Comparison of ENCODE assay signal across 8 cellular contexts in the genomic region with DNA sequence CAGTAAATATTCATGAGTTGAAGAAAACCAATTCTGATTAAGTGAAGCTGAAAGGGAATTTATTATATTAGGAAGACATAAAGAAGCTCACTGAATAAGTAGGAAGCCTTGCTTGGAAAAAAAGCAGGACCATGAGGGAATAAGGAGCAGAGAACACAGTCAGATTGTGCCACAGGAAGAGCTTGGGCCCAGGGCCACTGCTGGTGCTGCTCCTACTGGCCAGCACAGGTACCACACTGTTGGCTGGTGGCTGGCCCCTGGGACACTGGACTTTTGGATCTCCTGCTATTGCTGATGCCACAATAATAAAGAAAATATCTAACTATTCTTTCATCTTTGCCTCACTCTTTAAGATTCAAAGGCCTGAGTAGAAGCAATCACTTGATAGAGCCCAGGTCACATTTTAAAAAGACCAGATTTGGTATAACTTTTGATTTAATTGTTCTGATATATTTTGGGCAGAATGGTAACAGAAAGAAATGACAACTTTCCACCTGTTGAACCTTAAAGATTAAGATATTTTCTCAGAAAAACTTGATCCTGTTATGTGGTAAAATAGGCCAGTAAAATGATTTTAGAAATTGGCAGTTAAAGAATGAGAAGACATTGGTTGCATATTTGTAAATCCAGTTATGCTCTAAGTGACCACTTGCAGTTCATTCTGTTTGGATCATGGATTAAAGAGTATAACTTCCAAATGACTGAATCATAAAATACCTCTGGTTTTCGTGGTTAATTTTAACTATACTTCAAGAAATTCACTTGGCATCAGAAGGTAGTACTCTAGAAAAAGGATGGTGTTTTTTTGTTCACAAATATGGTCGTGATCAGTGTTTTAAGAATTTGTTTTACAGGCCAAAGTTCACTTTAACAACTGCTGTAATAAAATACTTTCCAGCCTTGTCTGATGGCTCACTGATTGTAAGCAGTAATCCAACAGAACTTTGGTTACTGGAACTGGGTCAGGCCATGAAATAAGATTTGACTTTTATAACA.
DNase-seq lines count a peak whose midpoint lies in the region; ATAC-seq and TF ChIP-seq lines count a peak whose summit lies in the region.

No MANE protein-coding gene starts in this region.

- peaks cover 24% of the 10 kb centered on the region for H3F3A ChIP-seq in SK-N-SH (replicated peaks; ENCODE audit: insufficient read depth)

- peak in 1 of 2 experiments; percentile 70; a peak in 2 of 4 replicates for TF ChIP-seq EP300 in SK-N-SH (IDR thresholded peaks at IDR 0.05; ENCODE audit: borderline replicate concordance in 1 of 2, low read depth in 1 of 2, low read length in 1 of 2)

- H2AFZ ChIP-seq in SK-N-SH (ENCODE audit: low read depth): no peak overlapping the region
- no peak overlapping the region for H2AFZ ChIP-seq in hepatocyte

- no peak for TF ChIP-seq RAD21 in SK-N-SH (IDR thresholded peaks at IDR 0.05; ENCODE audit: low read length)

- H3K4me2 ChIP-seq in SK-N-SH (peak overlapping the region; percentile 44), hepatocyte (peak overlapping the region; percentile 22)

- H3K79me2 ChIP-seq in SK-N-SH (ENCODE audit: insufficient read depth) (no peaks in the 10 kb centered on the region), hepatocyte (no peaks in the 10 kb centered on the region)

- H4K20me1 ChIP-seq in SK-N-SH (ENCODE audit: insufficient read depth): no peaks in the 10 kb centered on the region
- H4K20me1 ChIP-seq in hepatocyte (ENCODE audit: insufficient read depth, poor library complexity, severe bottlenecking): no peaks in the 10 kb centered on the region

- CTCF ChIA-PET in SK-N-SH (lab: Yijun Ruan, JAX): interaction anchor here (1.1 to 1.6 kb wide), 3 partner anchors 10 to 15 kb away, joined by 3 read pairs; no protein-coding TSS in a partner anchor

- no peaks in the 10 kb centered on the region for H3K9me2 ChIP-seq in SK-N-SH
- no peaks in the 10 kb centered on the region for H3K9me2 ChIP-seq in hepatocyte (replicated peaks; ENCODE audit: insufficient read depth)

- H3K9me3 ChIP-seq in SK-N-SH: no peaks in the 10 kb centered on the region
- H3K9me3 ChIP-seq in hepatocyte (ENCODE audit: low read depth): no peaks in the 10 kb centered on the region
- H3K9me3 ChIP-seq in upper lobe of right lung: no peaks in the 10 kb centered on the region

- H3K4me1 ChIP-seq in SK-N-SH (ENCODE audit: control insufficient read depth in 1 of 2, insufficient read depth in 2 of 2, low read depth in 1 of 2, low read length in 1 of 2) (peaks cover 7 to 32% of the 10 kb centered on the region in 2 experiments; a peak in 3 of 4 replicates), hepatocyte (ENCODE audit: insufficient read depth) (peaks cover 39% of the 10 kb centered on the region), upper lobe of right lung (peaks cover 23% of the 10 kb centered on the region)

- H3K27me3 ChIP-seq in SK-N-SH (ENCODE audit: insufficient read depth) (no peaks in the 10 kb centered on the region), hepatocyte (no peaks in the 10 kb centered on the region), upper lobe of right lung (no peaks in the 10 kb centered on the region)

- intact Hi-C loops in upper lobe of right lung (cut with DNase I): no loop called here

- H3K36me3 ChIP-seq in SK-N-SH (replicated peaks in 1 of 2; ENCODE audit: control insufficient read depth in 1 of 2, insufficient read depth in 2 of 2, low read length in 1 of 2) (peaks cover 7 to 16% of the 10 kb centered on the region in 2 experiments), hepatocyte (replicated peaks; ENCODE audit: insufficient read depth, low read depth) (no peaks in the 10 kb centered on the region), upper lobe of right lung (peaks cover 7% of the 10 kb centered on the region)

- DNase-seq in GM04504 (ENCODE audit: low read depth) (peak; percentile 83), SK-N-SH (peak; percentile 45), hepatocyte (ENCODE audit: low spot score) (peak; percentile 52), upper lobe of right lung (no peak), cerebellum (ENCODE audit: low spot score) (no peak), NOMO-1 treated with dmso at 0.1 percent for 144 hours (lab: John Stamatoyannopoulos, UW; ENCODE audit: unreplicated experiment) (no peak)
- DNase-seq in stimulated activated CD4-positive, alpha-beta T cell treated with anti-CD3 and anti-CD28 coated beads, Interleukin-4, amount 100 ng/mL, for 24 hours: no peak

- ATAC-seq in HG02763 (IDR thresholded peaks at IDR 0.05; ENCODE audit: unreplicated experiment) (peak; percentile 61), upper lobe of right lung (peak; percentile 81)

- peak overlapping the region; percentile 33 for H3K9ac ChIP-seq in SK-N-SH

- H3K4me3 ChIP-seq in SK-N-SH (ENCODE audit: low read depth in 2 of 2, low read length in 1 of 2) (no peak overlapping the region), hepatocyte (no peak overlapping the region), upper lobe of right lung (no peak overlapping the region)

- POLR2A ChIA-PET in SK-N-SH (lab: Yijun Ruan, JAX): no interaction called here

- H3K27ac ChIP-seq in SK-N-SH (ENCODE audit: low read depth in 2 of 2, low read length in 1 of 2) (peak overlapping the region; percentile 73 to 81; a peak in 3 of 4 replicates), hepatocyte (peak overlapping the region; percentile 81), upper lobe of right lung (peak overlapping the region; percentile 47)

- peak; percentile 66 for TF ChIP-seq CTCF in SK-N-SH (IDR thresholded peaks at IDR 0.05)
- TF ChIP-seq CTCF in hepatocyte (IDR thresholded peaks at IDR 0.05; ENCODE audit: poor library complexity): peak; percentile 36
- peak; percentile 50 for TF ChIP-seq CTCF in upper lobe of right lung (IDR thresholded peaks at IDR 0.05)

- WGBS in SK-N-SH (ENCODE audit: low lambda C conversion rate): 10% methylated on average over 2 of the region's 2 CpGs
- 20% methylated on average over 2 of the region's 2 CpGs for WGBS in hepatocyte (ENCODE audit: low lambda C conversion rate, missing lambda C conversion rate)

TF ChIP-seq in SK-N-SH, 30 proteins besides CTCF, POLR2A, EP300 and RAD21:
- 0 out of 2 replicates have a peak, but pooled peaks have one; percentile 41 for TF ChIP-seq MEF2A (IDR thresholded peaks at IDR 0.05; ENCODE audit: borderline replicate concordance, low read depth)
- TF ChIP-seq, protein P1, sequence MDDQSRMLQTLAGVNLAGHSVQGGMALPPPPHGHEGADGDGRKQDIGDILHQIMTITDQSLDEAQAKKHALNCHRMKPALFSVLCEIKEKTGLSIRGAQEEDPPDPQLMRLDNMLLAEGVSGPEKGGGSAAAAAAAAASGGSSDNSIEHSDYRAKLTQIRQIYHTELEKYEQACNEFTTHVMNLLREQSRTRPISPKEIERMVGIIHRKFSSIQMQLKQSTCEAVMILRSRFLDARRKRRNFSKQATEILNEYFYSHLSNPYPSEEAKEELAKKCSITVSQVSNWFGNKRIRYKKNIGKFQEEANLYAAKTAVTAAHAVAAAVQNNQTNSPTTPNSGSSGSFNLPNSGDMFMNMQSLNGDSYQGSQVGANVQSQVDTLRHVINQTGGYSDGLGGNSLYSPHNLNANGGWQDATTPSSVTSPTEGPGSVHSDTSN (IDR thresholded peaks at IDR 0.05): peak; percentile 46
- TF ChIP-seq YY1 (IDR thresholded peaks at IDR 0.05; ENCODE audit: low read depth): no peak
- peak; percentile 70 for TF ChIP-seq JUND (IDR thresholded peaks at IDR 0.05)
- peak; percentile 41; the same call in 1 of the 2 replicates for TF ChIP-seq POLR2AphosphoS5 (IDR thresholded peaks at IDR 0.05; ENCODE audit: low read depth, low read length)
- peak; percentile 70 for TF ChIP-seq TCF12 (IDR thresholded peaks at IDR 0.05)
- peak; percentile 72 for TF ChIP-seq FOSL2 (IDR thresholded peaks at IDR 0.05; ENCODE audit: borderline replicate concordance, low read depth)
- TF ChIP-seq FOXJ3 (CRISPR knock-in tag; IDR thresholded peaks at IDR 0.05): no peak
- peak; percentile 72 for TF ChIP-seq NFIC (IDR thresholded peaks at IDR 0.05; ENCODE audit: borderline replicate concordance)
- TF ChIP-seq TEAD4 (IDR thresholded peaks at IDR 0.05; ENCODE audit: borderline replicate concordance, insufficient read depth): 0 out of 2 replicates have a peak, but pooled peaks have one; percentile 40
- peak; percentile 64; the same call in 1 of the 2 replicates for TF ChIP-seq FOXM1 (IDR thresholded peaks at IDR 0.05; ENCODE audit: low read depth)
- TF ChIP-seq SIN3A (IDR thresholded peaks at IDR 0.05; ENCODE audit: borderline replicate concordance, low read depth, low read length): no peak
- TF ChIP-seq, protein P2, sequence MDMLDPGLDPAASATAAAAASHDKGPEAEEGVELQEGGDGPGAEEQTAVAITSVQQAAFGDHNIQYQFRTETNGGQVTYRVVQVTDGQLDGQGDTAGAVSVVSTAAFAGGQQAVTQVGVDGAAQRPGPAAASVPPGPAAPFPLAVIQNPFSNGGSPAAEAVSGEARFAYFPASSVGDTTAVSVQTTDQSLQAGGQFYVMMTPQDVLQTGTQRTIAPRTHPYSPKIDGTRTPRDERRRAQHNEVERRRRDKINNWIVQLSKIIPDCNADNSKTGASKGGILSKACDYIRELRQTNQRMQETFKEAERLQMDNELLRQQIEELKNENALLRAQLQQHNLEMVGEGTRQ (IDR thresholded peaks at IDR 0.05; ENCODE audit: borderline replicate concordance, low read depth, low read length): no peak
- no peak for TF ChIP-seq EZH2phosphoT487 (IDR thresholded peaks at IDR 0.05; ENCODE audit: borderline replicate concordance, low read depth)
- peak; percentile 61; the same call in 1 of the 2 replicates for TF ChIP-seq RXRA (IDR thresholded peaks at IDR 0.05; ENCODE audit: borderline replicate concordance, low read depth)

Comparison
In these comparisons a context has a peak if more than half of its experiments do, and no peak if none do; other contexts are left out.
1. DNase-seq: peak in GM04504 (single experiment), SK-N-SH (single experiment) and hepatocyte (single experiment); none in upper lobe of right lung (single experiment), cerebellum (single experiment), NOMO-1 treated with dmso at 0.1 percent for 144 hours (single experiment) and stimulated activated CD4-positive, alpha-beta T cell treated with anti-CD3 and anti-CD28 coated beads, Interleukin-4, amount 100 ng/mL, for 24 hours (single experiment).
2. Peak in every context shown above with its lines, with median percentiles within 50 percentile points of each other: H3K27ac ChIP-seq and CTCF ChIP-seq.